Comparison of ENCODE assay signal across 10 cellular contexts in the genomic region with DNA sequence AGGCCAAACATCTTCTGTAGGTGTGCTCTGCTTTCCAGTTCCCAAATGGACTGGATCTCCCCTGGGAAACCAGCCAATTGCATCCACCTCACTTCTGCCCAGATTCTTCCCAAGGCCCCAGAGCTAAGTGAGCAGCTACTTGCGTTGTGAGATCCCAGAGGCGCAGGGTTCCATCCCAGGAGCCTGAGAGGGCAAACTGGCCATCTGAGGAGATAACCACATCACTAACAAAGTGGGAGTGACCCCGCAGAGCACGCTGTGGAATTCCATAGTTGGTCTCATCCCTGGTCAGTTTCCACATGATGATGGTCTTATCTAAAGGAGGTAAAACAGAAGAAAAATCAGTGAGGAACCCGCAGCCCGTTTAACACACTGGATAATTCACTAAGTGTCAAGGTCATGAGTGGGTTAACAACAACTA. TPM values are rescaled to one million over a fixed set of nuclear protein-coding genes. Genes with fewer than 3 reads are reported as not detected.
A peak's percentile ranks its signal among the peaks of the same experiment; 100 is the strongest.
DNase-seq lines count a peak whose midpoint lies in the region; ATAC-seq and TF ChIP-seq lines count a peak whose summit lies in the region.
"Had no signal": no experiment of that assay in that cellular context is flagged by ENCODE, and none has a peak within 500 bp of the region (broad histone marks: within the 10 kb centered on the region; RNA-seq: fewer than 3 reads in every experiment).

No MANE protein-coding gene starts in this region.

- intact Hi-C loops in dorsolateral prefrontal cortex (cut with DNase I) (loop anchor here in 1 of 2 donors (10.0 kb wide), 1 partner anchor 57 kb away; no protein-coding TSS in a partner anchor), natural killer cell (cut with micrococcal nuclease) (no loop called here)

- H3K4me1 ChIP-seq in MM.1S (ENCODE audit: low read length), result peaks cover 30% of the 10 kb centered on the region

- H3K4me3 ChIP-seq in MM.1S (ENCODE audit: low read length) (peak overlapping the region; percentile 98), dorsolateral prefrontal cortex (peak overlapping the region in 58 of 59 donors; percentile 26 to 96 (median 84))

- ATAC-seq in natural killer cell, result no peak

- peak overlapping the region; percentile 98 for H3K4me3 Mint-ChIP-seq in natural killer cell

- H3K9me2 ChIP-seq in MM.1S (replicated peaks; ENCODE audit: insufficient read depth, low read length), result no peaks in the 10 kb centered on the region

- peaks cover 68% of the 10 kb centered on the region for H3F3A ChIP-seq in MM.1S (ENCODE audit: insufficient read depth, low read length)

- H3K36me3 ChIP-seq in MM.1S (replicated peaks; ENCODE audit: insufficient read depth, low read length), result peaks cover 36% of the 10 kb centered on the region

- H3K4me1 Mint-ChIP-seq in natural killer cell, result peaks cover 55 to 72% of the 10 kb centered on the region in 2 donors

- peaks cover 19% of the 10 kb centered on the region for H3K36me3 Mint-ChIP-seq in natural killer cell

- H3K79me2 ChIP-seq in MM.1S (ENCODE audit: low read length), result peaks cover 78% of the 10 kb centered on the region

- TF ChIP-seq CTCF in C4-2B (conservative IDR thresholded peaks at IDR 0.05) (no peak), MM.1S (IDR thresholded peaks at IDR 0.05; ENCODE audit: low read length) (no peak), dorsolateral prefrontal cortex (IDR thresholded peaks at IDR 0.05 in 54 of 56, conservative IDR thresholded peaks at IDR 0.05 in 2 of 56; ENCODE audit: low read depth in 1 of 56, partially characterized antibody in 56 of 56) (no peak), natural killer cell (IDR thresholded peaks at IDR 0.05) (no peak)

- H3K27me3 ChIP-seq in MM.1S (replicated peaks; ENCODE audit: insufficient read depth, low read length) (no peaks in the 10 kb centered on the region), dorsolateral prefrontal cortex (no peaks in the 10 kb centered on the region)

- peak overlapping the region; percentile 96 for H3K4me2 ChIP-seq in MM.1S (ENCODE audit: low read depth, low read length)

- H3K9me3 Mint-ChIP-seq in natural killer cell, result no peaks in the 10 kb centered on the region

- no peaks in the 10 kb centered on the region for H3K27me3 Mint-ChIP-seq in natural killer cell (ENCODE audit: low read depth in 2 of 2)

- peak overlapping the region; percentile 99 for H3K9ac ChIP-seq in MM.1S (ENCODE audit: low read length)

- H3K27ac ChIP-seq in C4-2B, result peak overlapping the region; percentile 98
- peak overlapping the region; percentile 80 for H3K27ac ChIP-seq in MM.1S (ENCODE audit: low read length)
- H3K27ac ChIP-seq in dorsolateral prefrontal cortex, result peak overlapping the region in 22 of 59 donors; percentile 26 to 99 (median 98)

- no peak for DNase-seq in MM.1S
- DNase-seq in dorsolateral prefrontal cortex, result no peak
- no peak for DNase-seq in natural killer cell
- DNase-seq in Kasumi-1 (lab: John Stamatoyannopoulos, UW), result no peak
- DNase-seq in KBM-7, result no peak
- DNase-seq in SHP77 treated with DMSO at 0.1 percent for 48 hours (lab: John Stamatoyannopoulos, UW), result no peak
- no peak for DNase-seq in GDM1 (lab: John Stamatoyannopoulos, UW)
- DNase-seq: midbrain, T-helper 9 cell had no signal

- in situ Hi-C loops in KBM-7 (cut with MboI; ENCODE audit: low pct_unique_long_range_greater_than_20kb, low sequenced_read_pairs), result no loop called here

- H2AFZ ChIP-seq in MM.1S (ENCODE audit: low read length), result no peak overlapping the region

- no peaks in the 10 kb centered on the region for H3K9me3 ChIP-seq in MM.1S (replicated peaks; ENCODE audit: insufficient read depth, low read length)

- peaks cover 27% of the 10 kb centered on the region for H4K20me1 ChIP-seq in MM.1S (ENCODE audit: insufficient read depth, low read length)

- peak overlapping the region; percentile 98 to 99 for H3K27ac Mint-ChIP-seq in natural killer cell

RNA-seq across cellular contexts. Expression of a gene that starts 1.7 kb away (rescaled TPM):
- 100 to 1,000 TPM; 308 to 570 (median 390) TPM for total RNA-seq in dorsolateral prefrontal cortex
- 1,000 to 10,000 TPM; 1,089 to 1,233 (median 1,138) TPM for total RNA-seq in natural killer cell

RNA-seq across cellular contexts. Expression of a gene that starts 18.9 kb away (rescaled TPM):
- total RNA-seq in dorsolateral prefrontal cortex, result 10 to 100 TPM; 19.8 to 50.9 (median 31.6) TPM
- total RNA-seq in natural killer cell, result 10 to 100 TPM; 43.4 to 60.0 (median 44.4) TPM

RNA-seq across cellular contexts. Expression of a gene that starts 19.0 kb away (rescaled TPM):
- total RNA-seq in dorsolateral prefrontal cortex, result 100 to 1,000 TPM in 1 of 120 experiments, 10 to 100 TPM in 119; 33.1 to 102 (median 48.0) TPM
- 10 to 100 TPM; 33.4 to 41.6 (median 36.0) TPM for total RNA-seq in natural killer cell

RNA-seq across cellular contexts. Expression of a gene that starts 37.0 kb away (rescaled TPM):
- total RNA-seq in dorsolateral prefrontal cortex (1 to 10 TPM; 1.6 to 8.4 (median 4.0) TPM), natural killer cell (1 to 10 TPM in 1 of 3 donors, under 1 TPM in 1, not detected in 1; 0.73 to 1.2 TPM)
